ENCODE assay signal across 1 cellular context in the genomic region with DNA sequence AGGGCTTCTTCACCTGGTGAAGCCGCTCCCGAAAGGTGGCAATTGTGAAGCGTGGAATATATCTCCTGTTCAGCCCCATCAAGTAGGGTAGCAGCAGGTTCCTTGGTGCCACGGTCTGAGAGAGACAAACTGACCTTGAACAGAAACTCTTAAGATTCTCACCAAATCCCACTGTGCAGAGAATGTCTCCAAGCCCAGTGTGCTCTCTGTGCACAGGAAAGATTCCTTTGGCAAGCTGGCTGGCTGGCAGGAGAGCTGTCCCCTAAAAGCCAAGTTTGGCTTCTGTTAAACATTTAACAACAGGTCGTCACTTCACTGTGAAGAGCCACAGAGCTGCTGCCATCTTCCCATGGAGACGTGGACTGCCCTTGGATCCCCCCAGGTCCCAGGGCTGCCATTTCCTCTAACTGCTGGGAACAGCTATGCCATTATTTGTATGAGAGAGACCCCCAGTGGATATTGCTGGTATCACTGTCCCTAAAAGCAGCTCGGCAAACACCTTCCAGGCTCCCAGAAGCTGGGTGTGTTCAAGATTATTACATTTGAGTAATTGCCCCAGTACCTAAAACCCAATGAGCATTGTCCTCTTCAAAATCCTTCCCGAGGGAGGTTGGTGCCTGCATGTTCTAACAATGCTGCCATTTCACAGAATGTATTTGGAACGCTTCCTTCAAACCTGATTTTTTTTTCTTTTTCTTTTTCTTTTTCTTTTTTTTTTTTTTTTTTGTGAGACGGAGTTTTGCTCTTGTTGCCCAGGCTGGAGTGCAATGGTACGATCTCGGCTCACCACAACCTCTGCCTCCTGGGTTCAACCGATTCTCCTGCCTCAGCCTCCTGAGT.
TF ChIP-seq lines count a peak whose summit lies in the region.

No MANE protein-coding gene starts in this region.

TF ChIP-seq in K562, 482 proteins besides CTCF, POLR2A, EP300 and RAD21 (continued from another document and continues in another):
- TF ChIP-seq ZHX1 (conservative IDR thresholded peaks at IDR 0.05; ENCODE audit: low read length) (0 out of 2 replicates have a peak, but pooled peaks have one; percentile 42), NR2C2 (CRISPR knock-in tag; IDR thresholded peaks at IDR 0.05) (no peak), NR2C2 (tag; IDR thresholded peaks at IDR 0.05) (no peak), HOXB6 (CRISPR knock-in tag; IDR thresholded peaks at IDR 0.05; ENCODE audit: borderline replicate concordance) (no peak), ZNF766 (CRISPR knock-in tag; conservative IDR thresholded peaks at IDR 0.05) (no peak), ARID2 (IDR thresholded peaks at IDR 0.05) (peak; percentile 86), PCBP1 (IDR thresholded peaks at IDR 0.05; ENCODE audit: low read depth, low read length, poor library complexity, severe bottlenecking) (no peak), ZNF347 (CRISPR knock-in tag; IDR thresholded peaks at IDR 0.05; ENCODE audit: low read depth) (no peak), CCNT2 (IDR thresholded peaks at IDR 0.05; ENCODE audit: borderline replicate concordance, extremely low read depth, insufficient read length, low read depth, low read length) (no peak), ESRRB (CRISPR knock-in tag; IDR thresholded peaks at IDR 0.05; ENCODE audit: borderline replicate concordance) (no peak), SMARCC2 (IDR thresholded peaks at IDR 0.05; ENCODE audit: low read depth) (no peak), ZNF324 (CRISPR knock-in tag; IDR thresholded peaks at IDR 0.05) (no peak), NFIC (IDR thresholded peaks at IDR 0.05) (no peak), PTBP1 (IDR thresholded peaks at IDR 0.05; ENCODE audit: low read depth, low read length) (no peak), TAF1 (IDR thresholded peaks at IDR 0.05; ENCODE audit: control insufficient read depth, extremely low read depth, insufficient read depth, low read length, severe bottlenecking) (no peak), SMARCA5 (IDR thresholded peaks at IDR 0.05) (0 out of 2 replicates have a peak, but pooled peaks have one; percentile 8), CEBPB (tag; IDR thresholded peaks at IDR 0.05) (no peak), ZNF408 (CRISPR knock-in tag; IDR thresholded peaks at IDR 0.05; ENCODE audit: low read depth) (no peak), KAT8 (IDR thresholded peaks at IDR 0.05; ENCODE audit: low read depth) (peak; percentile 40; the same call in 1 of the 2 replicates), ZC3H8 (IDR thresholded peaks at IDR 0.05) (peak; percentile 66; the same call in 1 of the 2 replicates), KHSRP (IDR thresholded peaks at IDR 0.05) (no peak), VEZF1 (CRISPR knock-in tag; IDR thresholded peaks at IDR 0.05) (no peak; the same call in 1 of the 2 replicates), ZFP1 (CRISPR knock-in tag; IDR thresholded peaks at IDR 0.05) (no peak), PTRF (tag; IDR thresholded peaks at IDR 0.05) (no peak), DACH1 (IDR thresholded peaks at IDR 0.05; ENCODE audit: partially characterized antibody) (no peak), EHMT2 (IDR thresholded peaks at IDR 0.05) (peak; percentile 79), GABPB1 (CRISPR knock-in tag; IDR thresholded peaks at IDR 0.05) (no peak), ZNF511 (CRISPR knock-in tag; IDR thresholded peaks at IDR 0.05) (no peak), CREB3L1 (IDR thresholded peaks at IDR 0.05; ENCODE audit: borderline replicate concordance, low read depth) (0 out of 2 replicates have a peak, but pooled peaks have one; percentile 31), CTCFL (IDR thresholded peaks at IDR 0.05; ENCODE audit: borderline replicate concordance, insufficient read depth, low read depth, low read length, poor library complexity, severe bottlenecking) (no peak), BRD9 (IDR thresholded peaks at IDR 0.05; ENCODE audit: low read depth, partially characterized antibody) (peak; percentile 93)
- TF ChIP-seq, protein P1, sequence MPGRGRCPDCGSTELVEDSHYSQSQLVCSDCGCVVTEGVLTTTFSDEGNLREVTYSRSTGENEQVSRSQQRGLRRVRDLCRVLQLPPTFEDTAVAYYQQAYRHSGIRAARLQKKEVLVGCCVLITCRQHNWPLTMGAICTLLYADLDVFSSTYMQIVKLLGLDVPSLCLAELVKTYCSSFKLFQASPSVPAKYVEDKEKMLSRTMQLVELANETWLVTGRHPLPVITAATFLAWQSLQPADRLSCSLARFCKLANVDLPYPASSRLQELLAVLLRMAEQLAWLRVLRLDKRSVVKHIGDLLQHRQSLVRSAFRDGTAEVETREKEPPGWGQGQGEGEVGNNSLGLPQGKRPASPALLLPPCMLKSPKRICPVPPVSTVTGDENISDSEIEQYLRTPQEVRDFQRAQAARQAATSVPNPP (IDR thresholded peaks at IDR 0.05; ENCODE audit: borderline replicate concordance, insufficient read depth, insufficient read length), result no peak
- TF ChIP-seq, protein P2, sequence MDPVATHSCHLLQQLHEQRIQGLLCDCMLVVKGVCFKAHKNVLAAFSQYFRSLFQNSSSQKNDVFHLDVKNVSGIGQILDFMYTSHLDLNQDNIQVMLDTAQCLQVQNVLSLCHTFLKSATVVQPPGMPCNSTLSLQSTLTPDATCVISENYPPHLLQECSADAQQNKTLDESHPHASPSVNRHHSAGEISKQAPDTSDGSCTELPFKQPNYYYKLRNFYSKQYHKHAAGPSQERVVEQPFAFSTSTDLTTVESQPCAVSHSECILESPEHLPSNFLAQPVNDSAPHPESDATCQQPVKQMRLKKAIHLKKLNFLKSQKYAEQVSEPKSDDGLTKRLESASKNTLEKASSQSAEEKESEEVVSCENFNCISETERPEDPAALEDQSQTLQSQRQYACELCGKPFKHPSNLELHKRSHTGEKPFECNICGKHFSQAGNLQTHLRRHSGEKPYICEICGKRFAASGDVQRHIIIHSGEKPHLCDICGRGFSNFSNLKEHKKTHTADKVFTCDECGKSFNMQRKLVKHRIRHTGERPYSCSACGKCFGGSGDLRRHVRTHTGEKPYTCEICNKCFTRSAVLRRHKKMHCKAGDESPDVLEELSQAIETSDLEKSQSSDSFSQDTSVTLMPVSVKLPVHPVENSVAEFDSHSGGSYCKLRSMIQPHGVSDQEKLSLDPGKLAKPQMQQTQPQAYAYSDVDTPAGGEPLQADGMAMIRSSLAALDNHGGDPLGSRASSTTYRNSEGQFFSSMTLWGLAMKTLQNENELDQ (CRISPR knock-in tag; IDR thresholded peaks at IDR 0.05; ENCODE audit: borderline replicate concordance), result no peak
- TF ChIP-seq, protein P3, sequence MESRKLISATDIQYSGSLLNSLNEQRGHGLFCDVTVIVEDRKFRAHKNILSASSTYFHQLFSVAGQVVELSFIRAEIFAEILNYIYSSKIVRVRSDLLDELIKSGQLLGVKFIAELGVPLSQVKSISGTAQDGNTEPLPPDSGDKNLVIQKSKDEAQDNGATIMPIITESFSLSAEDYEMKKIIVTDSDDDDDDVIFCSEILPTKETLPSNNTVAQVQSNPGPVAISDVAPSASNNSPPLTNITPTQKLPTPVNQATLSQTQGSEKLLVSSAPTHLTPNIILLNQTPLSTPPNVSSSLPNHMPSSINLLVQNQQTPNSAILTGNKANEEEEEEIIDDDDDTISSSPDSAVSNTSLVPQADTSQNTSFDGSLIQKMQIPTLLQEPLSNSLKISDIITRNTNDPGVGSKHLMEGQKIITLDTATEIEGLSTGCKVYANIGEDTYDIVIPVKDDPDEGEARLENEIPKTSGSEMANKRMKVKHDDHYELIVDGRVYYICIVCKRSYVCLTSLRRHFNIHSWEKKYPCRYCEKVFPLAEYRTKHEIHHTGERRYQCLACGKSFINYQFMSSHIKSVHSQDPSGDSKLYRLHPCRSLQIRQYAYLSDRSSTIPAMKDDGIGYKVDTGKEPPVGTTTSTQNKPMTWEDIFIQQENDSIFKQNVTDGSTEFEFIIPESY (CRISPR knock-in tag; IDR thresholded peaks at IDR 0.05), result no peak
- TF ChIP-seq, protein P4, sequence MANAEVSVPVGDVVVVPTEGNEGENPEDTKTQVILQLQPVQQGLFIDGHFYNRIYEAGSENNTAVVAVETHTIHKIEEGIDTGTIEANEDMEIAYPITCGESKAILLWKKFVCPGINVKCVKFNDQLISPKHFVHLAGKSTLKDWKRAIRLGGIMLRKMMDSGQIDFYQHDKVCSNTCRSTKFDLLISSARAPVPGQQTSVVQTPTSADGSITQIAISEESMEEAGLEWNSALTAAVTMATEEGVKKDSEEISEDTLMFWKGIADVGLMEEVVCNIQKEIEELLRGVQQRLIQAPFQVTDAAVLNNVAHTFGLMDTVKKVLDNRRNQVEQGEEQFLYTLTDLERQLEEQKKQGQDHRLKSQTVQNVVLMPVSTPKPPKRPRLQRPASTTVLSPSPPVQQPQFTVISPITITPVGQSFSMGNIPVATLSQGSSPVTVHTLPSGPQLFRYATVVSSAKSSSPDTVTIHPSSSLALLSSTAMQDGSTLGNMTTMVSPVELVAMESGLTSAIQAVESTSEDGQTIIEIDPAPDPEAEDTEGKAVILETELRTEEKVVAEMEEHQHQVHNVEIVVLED (CRISPR knock-in tag; IDR thresholded peaks at IDR 0.05), result no peak
- TF ChIP-seq, protein P5, sequence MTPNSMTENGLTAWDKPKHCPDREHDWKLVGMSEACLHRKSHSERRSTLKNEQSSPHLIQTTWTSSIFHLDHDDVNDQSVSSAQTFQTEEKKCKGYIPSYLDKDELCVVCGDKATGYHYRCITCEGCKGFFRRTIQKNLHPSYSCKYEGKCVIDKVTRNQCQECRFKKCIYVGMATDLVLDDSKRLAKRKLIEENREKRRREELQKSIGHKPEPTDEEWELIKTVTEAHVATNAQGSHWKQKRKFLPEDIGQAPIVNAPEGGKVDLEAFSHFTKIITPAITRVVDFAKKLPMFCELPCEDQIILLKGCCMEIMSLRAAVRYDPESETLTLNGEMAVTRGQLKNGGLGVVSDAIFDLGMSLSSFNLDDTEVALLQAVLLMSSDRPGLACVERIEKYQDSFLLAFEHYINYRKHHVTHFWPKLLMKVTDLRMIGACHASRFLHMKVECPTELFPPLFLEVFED (CRISPR knock-in tag; conservative IDR thresholded peaks at IDR 0.05), result no peak
- TF ChIP-seq, protein P6, sequence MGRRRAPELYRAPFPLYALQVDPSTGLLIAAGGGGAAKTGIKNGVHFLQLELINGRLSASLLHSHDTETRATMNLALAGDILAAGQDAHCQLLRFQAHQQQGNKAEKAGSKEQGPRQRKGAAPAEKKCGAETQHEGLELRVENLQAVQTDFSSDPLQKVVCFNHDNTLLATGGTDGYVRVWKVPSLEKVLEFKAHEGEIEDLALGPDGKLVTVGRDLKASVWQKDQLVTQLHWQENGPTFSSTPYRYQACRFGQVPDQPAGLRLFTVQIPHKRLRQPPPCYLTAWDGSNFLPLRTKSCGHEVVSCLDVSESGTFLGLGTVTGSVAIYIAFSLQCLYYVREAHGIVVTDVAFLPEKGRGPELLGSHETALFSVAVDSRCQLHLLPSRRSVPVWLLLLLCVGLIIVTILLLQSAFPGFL (CRISPR knock-in tag; IDR thresholded peaks at IDR 0.05), result no peak
